In genomic region chr11:65569973-65570918, GRCh38 we compare ENCODE assay signal across 1 cellular context.
TF ChIP-seq lines count a peak whose summit lies in the region.

A gene with protein sequence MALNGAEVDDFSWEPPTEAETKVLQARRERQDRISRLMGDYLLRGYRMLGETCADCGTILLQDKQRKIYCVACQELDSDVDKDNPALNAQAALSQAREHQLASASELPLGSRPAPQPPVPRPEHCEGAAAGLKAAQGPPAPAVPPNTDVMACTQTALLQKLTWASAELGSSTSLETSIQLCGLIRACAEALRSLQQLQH (plus strand): TSS chr11:65570477. CDS start chr11:65570492, 15 bp downstream.

TF ChIP-seq in HepG2, 621 proteins besides CTCF, POLR2A, EP300 and RAD21 (continued from another document and continues in another):
- TF ChIP-seq GMEB2 (CRISPR knock-in tag; IDR thresholded peaks at IDR 0.05; ENCODE audit: low read depth) (peak; percentile 87), CHD4 (IDR thresholded peaks at IDR 0.05; ENCODE audit: borderline replicate concordance, low read length) (no peak), SMC3 (IDR thresholded peaks at IDR 0.05; ENCODE audit: low read length) (no peak), ZNF234 (CRISPR knock-in tag; conservative IDR thresholded peaks at IDR 0.05) (no peak; the same call in 1 of the 2 replicates), HDAC2 (CRISPR knock-in tag; IDR thresholded peaks at IDR 0.05) (peak; percentile 99), RBM22 (optimal IDR thresholded peaks at IDR 0.05; ENCODE audit: low read length) (no peak), TEAD3 (CRISPR knock-in tag; optimal IDR thresholded peaks at IDR 0.05; ENCODE audit: borderline replicate concordance) (peak; percentile 86), ZNF225 (CRISPR knock-in tag; IDR thresholded peaks at IDR 0.05) (no peak), ZNF512 (CRISPR knock-in tag; IDR thresholded peaks at IDR 0.05) (no peak), EEA1 (CRISPR knock-in tag; IDR thresholded peaks at IDR 0.05; ENCODE audit: borderline replicate concordance) (no peak), ZNF510 (CRISPR knock-in tag; IDR thresholded peaks at IDR 0.05; ENCODE audit: low read depth) (0 out of 2 replicates have a peak, but pooled peaks have one; percentile 75), SRSF1 (optimal IDR thresholded peaks at IDR 0.05; ENCODE audit: low read depth, low read length) (no peak), ZNF629 (CRISPR knock-in tag; conservative IDR thresholded peaks at IDR 0.05) (no peak), ZNF75D (CRISPR knock-in tag; IDR thresholded peaks at IDR 0.05; ENCODE audit: borderline replicate concordance) (no peak), ZNF782 (CRISPR knock-in tag; IDR thresholded peaks at IDR 0.05; ENCODE audit: borderline replicate concordance) (peak; percentile 89; the same call in 1 of the 2 replicates), SNAPC5 (CRISPR knock-in tag; IDR thresholded peaks at IDR 0.05; ENCODE audit: borderline replicate concordance) (0 out of 2 replicates have a peak, but pooled peaks have one; percentile 55), ETV5 (CRISPR knock-in tag; IDR thresholded peaks at IDR 0.05; ENCODE audit: borderline replicate concordance) (peak; percentile 92), JDP2 (CRISPR knock-in tag; IDR thresholded peaks at IDR 0.05; ENCODE audit: borderline replicate concordance) (no peak), NFE2L1 (CRISPR knock-in tag; IDR thresholded peaks at IDR 0.05; ENCODE audit: borderline replicate concordance) (no peak), ARNT2 (CRISPR knock-in tag; IDR thresholded peaks at IDR 0.05; ENCODE audit: low read depth) (peak; percentile 21; the same call in 1 of the 2 replicates), ZNF124 (CRISPR knock-in tag; IDR thresholded peaks at IDR 0.05) (no peak), ZFP41 (CRISPR knock-in tag; IDR thresholded peaks at IDR 0.05; ENCODE audit: borderline replicate concordance) (no peak)
- TF ChIP-seq, protein P1, sequence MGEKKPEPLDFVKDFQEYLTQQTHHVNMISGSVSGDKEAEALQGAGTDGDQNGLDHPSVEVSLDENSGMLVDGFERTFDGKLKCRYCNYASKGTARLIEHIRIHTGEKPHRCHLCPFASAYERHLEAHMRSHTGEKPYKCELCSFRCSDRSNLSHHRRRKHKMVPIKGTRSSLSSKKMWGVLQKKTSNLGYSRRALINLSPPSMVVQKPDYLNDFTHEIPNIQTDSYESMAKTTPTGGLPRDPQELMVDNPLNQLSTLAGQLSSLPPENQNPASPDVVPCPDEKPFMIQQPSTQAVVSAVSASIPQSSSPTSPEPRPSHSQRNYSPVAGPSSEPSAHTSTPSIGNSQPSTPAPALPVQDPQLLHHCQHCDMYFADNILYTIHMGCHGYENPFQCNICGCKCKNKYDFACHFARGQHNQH (CRISPR knock-in tag; IDR thresholded peaks at IDR 0.05) = peak; percentile 84
- TF ChIP-seq, protein P2, sequence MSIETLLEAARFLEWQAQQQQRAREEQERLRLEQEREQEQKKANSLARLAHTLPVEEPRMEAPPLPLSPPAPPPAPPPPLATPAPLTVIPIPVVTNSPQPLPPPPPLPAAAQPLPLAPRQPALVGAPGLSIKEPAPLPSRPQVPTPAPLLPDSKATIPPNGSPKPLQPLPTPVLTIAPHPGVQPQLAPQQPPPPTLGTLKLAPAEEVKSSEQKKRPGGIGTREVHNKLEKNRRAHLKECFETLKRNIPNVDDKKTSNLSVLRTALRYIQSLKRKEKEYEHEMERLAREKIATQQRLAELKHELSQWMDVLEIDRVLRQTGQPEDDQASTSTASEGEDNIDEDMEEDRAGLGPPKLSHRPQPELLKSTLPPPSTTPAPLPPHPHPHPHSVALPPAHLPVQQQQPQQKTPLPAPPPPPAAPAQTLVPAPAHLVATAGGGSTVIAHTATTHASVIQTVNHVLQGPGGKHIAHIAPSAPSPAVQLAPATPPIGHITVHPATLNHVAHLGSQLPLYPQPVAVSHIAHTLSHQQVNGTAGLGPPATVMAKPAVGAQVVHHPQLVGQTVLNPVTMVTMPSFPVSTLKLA (IDR thresholded peaks at IDR 0.05) = peak; percentile 79
- TF ChIP-seq, protein P3, sequence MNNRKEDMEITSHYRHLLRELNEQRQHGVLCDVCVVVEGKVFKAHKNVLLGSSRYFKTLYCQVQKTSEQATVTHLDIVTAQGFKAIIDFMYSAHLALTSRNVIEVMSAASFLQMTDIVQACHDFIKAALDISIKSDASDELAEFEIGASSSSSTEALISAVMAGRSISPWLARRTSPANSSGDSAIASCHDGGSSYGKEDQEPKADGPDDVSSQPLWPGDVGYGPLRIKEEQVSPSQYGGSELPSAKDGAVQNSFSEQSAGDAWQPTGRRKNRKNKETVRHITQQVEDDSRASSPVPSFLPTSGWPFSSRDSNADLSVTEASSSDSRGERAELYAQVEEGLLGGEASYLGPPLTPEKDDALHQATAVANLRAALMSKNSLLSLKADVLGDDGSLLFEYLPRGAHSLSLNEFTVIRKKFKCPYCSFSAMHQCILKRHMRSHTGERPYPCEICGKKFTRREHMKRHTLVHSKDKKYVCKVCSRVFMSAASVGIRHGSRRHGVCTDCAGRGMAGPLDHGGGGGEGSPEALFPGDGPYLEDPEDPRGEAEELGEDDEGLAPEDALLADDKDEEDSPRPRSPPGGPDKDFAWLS (CRISPR knock-in tag; IDR thresholded peaks at IDR 0.05; ENCODE audit: borderline replicate concordance) = no peak
- TF ChIP-seq, protein P4, sequence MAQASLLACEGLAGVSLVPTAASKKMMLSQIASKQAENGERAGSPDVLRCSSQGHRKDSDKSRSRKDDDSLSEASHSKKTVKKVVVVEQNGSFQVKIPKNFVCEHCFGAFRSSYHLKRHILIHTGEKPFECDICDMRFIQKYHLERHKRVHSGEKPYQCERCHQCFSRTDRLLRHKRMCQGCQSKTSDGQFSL (CRISPR knock-in tag; IDR thresholded peaks at IDR 0.05) = no peak
- TF ChIP-seq, protein P5, sequence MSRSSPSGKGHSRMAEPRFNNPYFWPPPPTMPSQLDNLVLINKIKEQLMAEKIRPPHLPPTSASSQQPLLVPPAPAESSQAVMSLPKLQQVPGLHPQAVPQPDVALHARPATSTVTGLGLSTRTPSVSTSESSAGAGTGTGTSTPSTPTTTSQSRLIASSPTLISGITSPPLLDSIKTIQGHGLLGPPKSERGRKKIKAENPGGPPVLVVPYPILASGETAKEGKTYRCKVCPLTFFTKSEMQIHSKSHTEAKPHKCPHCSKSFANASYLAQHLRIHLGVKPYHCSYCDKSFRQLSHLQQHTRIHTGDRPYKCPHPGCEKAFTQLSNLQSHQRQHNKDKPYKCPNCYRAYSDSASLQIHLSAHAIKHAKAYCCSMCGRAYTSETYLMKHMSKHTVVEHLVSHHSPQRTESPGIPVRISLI (CRISPR knock-in tag; IDR thresholded peaks at IDR 0.05; ENCODE audit: borderline replicate concordance) = peak; percentile 36; the same call in 1 of the 2 replicates
- TF ChIP-seq, protein P6, sequence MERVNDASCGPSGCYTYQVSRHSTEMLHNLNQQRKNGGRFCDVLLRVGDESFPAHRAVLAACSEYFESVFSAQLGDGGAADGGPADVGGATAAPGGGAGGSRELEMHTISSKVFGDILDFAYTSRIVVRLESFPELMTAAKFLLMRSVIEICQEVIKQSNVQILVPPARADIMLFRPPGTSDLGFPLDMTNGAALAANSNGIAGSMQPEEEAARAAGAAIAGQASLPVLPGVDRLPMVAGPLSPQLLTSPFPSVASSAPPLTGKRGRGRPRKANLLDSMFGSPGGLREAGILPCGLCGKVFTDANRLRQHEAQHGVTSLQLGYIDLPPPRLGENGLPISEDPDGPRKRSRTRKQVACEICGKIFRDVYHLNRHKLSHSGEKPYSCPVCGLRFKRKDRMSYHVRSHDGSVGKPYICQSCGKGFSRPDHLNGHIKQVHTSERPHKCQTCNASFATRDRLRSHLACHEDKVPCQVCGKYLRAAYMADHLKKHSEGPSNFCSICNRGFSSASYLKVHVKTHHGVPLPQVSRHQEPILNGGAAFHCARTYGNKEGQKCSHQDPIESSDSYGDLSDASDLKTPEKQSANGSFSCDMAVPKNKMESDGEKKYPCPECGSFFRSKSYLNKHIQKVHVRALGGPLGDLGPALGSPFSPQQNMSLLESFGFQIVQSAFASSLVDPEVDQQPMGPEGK (CRISPR knock-in tag; IDR thresholded peaks at IDR 0.05) = peak; percentile 72
- TF ChIP-seq, protein P7, sequence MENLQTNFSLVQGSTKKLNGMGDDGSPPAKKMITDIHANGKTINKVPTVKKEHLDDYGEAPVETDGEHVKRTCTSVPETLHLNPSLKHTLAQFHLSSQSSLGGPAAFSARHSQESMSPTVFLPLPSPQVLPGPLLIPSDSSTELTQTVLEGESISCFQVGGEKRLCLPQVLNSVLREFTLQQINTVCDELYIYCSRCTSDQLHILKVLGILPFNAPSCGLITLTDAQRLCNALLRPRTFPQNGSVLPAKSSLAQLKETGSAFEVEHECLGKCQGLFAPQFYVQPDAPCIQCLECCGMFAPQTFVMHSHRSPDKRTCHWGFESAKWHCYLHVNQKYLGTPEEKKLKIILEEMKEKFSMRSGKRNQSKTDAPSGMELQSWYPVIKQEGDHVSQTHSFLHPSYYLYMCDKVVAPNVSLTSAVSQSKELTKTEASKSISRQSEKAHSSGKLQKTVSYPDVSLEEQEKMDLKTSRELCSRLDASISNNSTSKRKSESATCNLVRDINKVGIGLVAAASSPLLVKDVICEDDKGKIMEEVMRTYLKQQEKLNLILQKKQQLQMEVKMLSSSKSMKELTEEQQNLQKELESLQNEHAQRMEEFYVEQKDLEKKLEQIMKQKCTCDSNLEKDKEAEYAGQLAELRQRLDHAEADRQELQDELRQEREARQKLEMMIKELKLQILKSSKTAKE (CRISPR knock-in tag; IDR thresholded peaks at IDR 0.05; ENCODE audit: borderline replicate concordance) = 0 out of 2 replicates have a peak, but pooled peaks have one; percentile 40
- TF ChIP-seq, protein P8, sequence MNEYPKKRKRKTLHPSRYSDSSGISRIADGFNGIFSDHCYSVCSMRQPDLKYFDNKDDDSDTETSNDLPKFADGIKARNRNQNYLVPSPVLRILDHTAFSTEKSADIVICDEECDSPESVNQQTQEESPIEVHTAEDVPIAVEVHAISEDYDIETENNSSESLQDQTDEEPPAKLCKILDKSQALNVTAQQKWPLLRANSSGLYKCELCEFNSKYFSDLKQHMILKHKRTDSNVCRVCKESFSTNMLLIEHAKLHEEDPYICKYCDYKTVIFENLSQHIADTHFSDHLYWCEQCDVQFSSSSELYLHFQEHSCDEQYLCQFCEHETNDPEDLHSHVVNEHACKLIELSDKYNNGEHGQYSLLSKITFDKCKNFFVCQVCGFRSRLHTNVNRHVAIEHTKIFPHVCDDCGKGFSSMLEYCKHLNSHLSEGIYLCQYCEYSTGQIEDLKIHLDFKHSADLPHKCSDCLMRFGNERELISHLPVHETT (CRISPR knock-in tag; conservative IDR thresholded peaks at IDR 0.05) = peak; percentile 100
- TF ChIP-seq, protein P9, sequence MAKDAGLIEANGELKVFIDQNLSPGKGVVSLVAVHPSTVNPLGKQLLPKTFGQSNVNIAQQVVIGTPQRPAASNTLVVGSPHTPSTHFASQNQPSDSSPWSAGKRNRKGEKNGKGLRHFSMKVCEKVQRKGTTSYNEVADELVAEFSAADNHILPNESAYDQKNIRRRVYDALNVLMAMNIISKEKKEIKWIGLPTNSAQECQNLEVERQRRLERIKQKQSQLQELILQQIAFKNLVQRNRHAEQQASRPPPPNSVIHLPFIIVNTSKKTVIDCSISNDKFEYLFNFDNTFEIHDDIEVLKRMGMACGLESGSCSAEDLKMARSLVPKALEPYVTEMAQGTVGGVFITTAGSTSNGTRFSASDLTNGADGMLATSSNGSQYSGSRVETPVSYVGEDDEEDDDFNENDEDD (CRISPR knock-in tag; IDR thresholded peaks at IDR 0.05; ENCODE audit: borderline replicate concordance) = no peak; the same call in 1 of the 2 replicates
